ENCODE assay signal across 16 cellular contexts in genomic region chr6:90631046-90631445, GRCh38.
"Had no signal": no experiment of that assay in that cellular context is flagged by ENCODE, and none has a peak within 500 bp of the region (broad histone marks: within the 10 kb centered on the region; RNA-seq: fewer than 3 reads in every experiment).

No MANE protein-coding gene starts in this region.

- DNase-seq: activated CD4-positive, alpha-beta T cell treated with anti-CD3 and anti-CD28 coated beads, Interleukin-2, amount 10 ng/mL, durations not matched to agents 7 days and 5 days; activated CD4-positive, CD25-positive, alpha-beta regulatory T cell; activated CD8-positive, alpha-beta memory T cell treated with anti-CD3 and anti-CD28 coated beads, Interleukin-2, amount 50 U/mL, for 48 hours; aorta; cerebellar nuclear complex; dorsolateral prefrontal cortex; endodermal cell; erythroblast; islet precursor cell; left lung; mammary epithelial cell; stimulated activated CD4-positive, alpha-beta T cell treated with anti-CD3 and anti-CD28 coated beads, Interleukin-1b, Interleukin-23, amount 100 ng/mL, for 48 hours; stimulated activated naive CD8-positive, alpha-beta T cell treated with anti-CD3 and anti-CD28 coated beads, Interleukin-15, amount 100 ng/mL, for 72 hours; upper lobe of left lung had no signal

- H3K36me3 ChIP-seq: gastroesophageal sphincter, left lung, upper lobe of left lung had no signal

- ATAC-seq: gastroesophageal sphincter; left lung; sciatic nerve; stimulated activated naive CD8-positive, alpha-beta T cell treated with anti-CD3 and anti-CD28 coated beads, Interleukin-15, amount 100 ng/mL, for 72 hours had no signal

- H3K27ac ChIP-seq: dorsolateral prefrontal cortex, gastroesophageal sphincter, left lung, upper lobe of left lung had no signal

- H3K9me3 ChIP-seq: gastroesophageal sphincter, left lung, upper lobe of left lung had no signal

- H3K4me1 ChIP-seq: gastroesophageal sphincter, left lung, upper lobe of left lung had no signal

- H3K27me3 ChIP-seq: gastroesophageal sphincter, upper lobe of left lung had no signal

- H3K4me3 ChIP-seq: dorsolateral prefrontal cortex, gastroesophageal sphincter, left lung, upper lobe of left lung had no signal
